ENCODE assay signal across 10 cellular contexts in genomic region chr11:120925944-120926343, GRCh38.
DNase-seq lines count a peak whose midpoint lies in the region; ATAC-seq and TF ChIP-seq lines count a peak whose summit lies in the region.
"Had no signal": no experiment of that assay in that cellular context is flagged by ENCODE, and none has a peak within 500 bp of the region (broad histone marks: within the 10 kb centered on the region; RNA-seq: fewer than 3 reads in every experiment).

No MANE protein-coding gene starts in this region.

- intact Hi-C loops in adrenal gland (cut with DNase I) (no loop called here), posterior cingulate gyrus (cut with DNase I) (no loop called here)

- H3K9me3 Mint-ChIP-seq in stimulated activated memory B cell treated with anti-CD40 and anti-IgM and Interleukin-4, amounts not matched to agents 10 μg/mL and 1 μg/mL and 100 μg/mL, for 72 hours, result no peaks in the 10 kb centered on the region

- no peak overlapping the region for H3K27ac ChIP-seq in adrenal gland

- peaks cover 13% of the 10 kb centered on the region for H3K4me1 Mint-ChIP-seq in stimulated activated memory B cell treated with anti-CD40 and anti-IgM and Interleukin-4, amounts not matched to agents 10 μg/mL and 1 μg/mL and 100 μg/mL, for 72 hours

- H3K4me3 ChIP-seq in adrenal gland, result no peak overlapping the region

- H3K9me3 ChIP-seq in adrenal gland (replicated peaks in 1 of 3), result no peaks in the 10 kb centered on the region

- no peak for TF ChIP-seq CTCF in adrenal gland (IDR thresholded peaks at IDR 0.05)

- DNase-seq in GM19238 (ENCODE audit: insufficient read length, low spot score), result peak; percentile 80
- DNase-seq in adrenal gland, result no peak
- DNase-seq in posterior cingulate gyrus, result no peak
- DNase-seq in NCI-H2227 treated with DMSO at 0.1 percent for 48 hours (lab: John Stamatoyannopoulos, UW), result no peak
- DNase-seq in RKO (ENCODE audit: low spot score), result no peak
- DNase-seq: H7; stimulated activated CD8-positive, alpha-beta memory T cell treated with anti-CD3 and anti-CD28 coated beads, Interleukin-4, amount 100 ng/mL, for 48 hours had no signal

- ATAC-seq in HG02571 (IDR thresholded peaks at IDR 0.05; ENCODE audit: unreplicated experiment) (peak; percentile 97), HG03280 (IDR thresholded peaks at IDR 0.05; ENCODE audit: unreplicated experiment) (peak; percentile 95)
- peak; percentile 96 for ATAC-seq in stimulated activated memory B cell treated with anti-CD40 and anti-IgM and Interleukin-4, amounts not matched to agents 10 μg/mL and 1 μg/mL and 100 μg/mL, for 72 hours

- H3K27ac Mint-ChIP-seq in stimulated activated memory B cell treated with anti-CD40 and anti-IgM and Interleukin-4, amounts not matched to agents 10 μg/mL and 1 μg/mL and 100 μg/mL, for 72 hours, result no peak overlapping the region

- no peaks in the 10 kb centered on the region for H3K27me3 ChIP-seq in adrenal gland

- no peak for TF ChIP-seq POLR2A in adrenal gland (IDR thresholded peaks at IDR 0.05)

- 91 to 96% (median 93%) methylated on average over 2 of the region's 2 CpGs for WGBS in adrenal gland, 4 donors

- no peaks in the 10 kb centered on the region for H3K36me3 Mint-ChIP-seq in stimulated activated memory B cell treated with anti-CD40 and anti-IgM and Interleukin-4, amounts not matched to agents 10 μg/mL and 1 μg/mL and 100 μg/mL, for 72 hours

- no peaks in the 10 kb centered on the region for H3K4me1 ChIP-seq in adrenal gland (replicated peaks in 1 of 2)

- no peak overlapping the region for H3K4me3 Mint-ChIP-seq in stimulated activated memory B cell treated with anti-CD40 and anti-IgM and Interleukin-4, amounts not matched to agents 10 μg/mL and 1 μg/mL and 100 μg/mL, for 72 hours

- no peaks in the 10 kb centered on the region for H3K27me3 Mint-ChIP-seq in stimulated activated memory B cell treated with anti-CD40 and anti-IgM and Interleukin-4, amounts not matched to agents 10 μg/mL and 1 μg/mL and 100 μg/mL, for 72 hours

- no peaks in the 10 kb centered on the region for H3K36me3 ChIP-seq in adrenal gland (replicated peaks in 1 of 2)
